Comparison of ENCODE assay signal across 8 cellular contexts in genomic region chr12:108568653-108569154, GRCh38. TPM values are rescaled to one million over a fixed set of nuclear protein-coding genes. Genes with fewer than 3 reads are reported as not detected.
A peak's percentile ranks its signal among the peaks of the same experiment; 100 is the strongest.
DNase-seq lines count a peak whose midpoint lies in the region; ATAC-seq and TF ChIP-seq lines count a peak whose summit lies in the region.

No MANE protein-coding gene starts in this region.

- POLR2A ChIA-PET in GM10248 (lab: Yijun Ruan, JAX): interaction anchor here (0.8 to 2.4 kb wide), 3 partner anchors 49 to 66 kb away, joined by 3 to 12 read pairs (median 4); no protein-coding TSS in a partner anchor

- no peak overlapping the region for H3K27ac Mint-ChIP-seq in progenitor cell of endocrine pancreas

- DNase-seq in GM10248 (ENCODE audit: extremely low spot score): peak; percentile 78
- peak; percentile 83 for DNase-seq in NCI-H2107 (lab: John Stamatoyannopoulos, UW)
- peak; percentile 41 for DNase-seq in activated T-helper 9 cell treated with anti-CD3 and anti-CD28 coated beads, Interleukin-2, amount 50 U/mL, for 16 hours (ENCODE audit: low read depth)
- peak; percentile 16 to 42 for DNase-seq in stimulated activated CD4-positive, alpha-beta T cell treated with anti-CD3 and anti-CD28 coated beads, Interleukin-15, amount 100 ng/mL, for 1 hour (ENCODE audit: low read depth in 1 of 2, low spot score in 1 of 2)
- no peak for DNase-seq in progenitor cell of endocrine pancreas (ENCODE audit: low spot score, unreplicated experiment)
- DNase-seq in SIG-M5 (lab: John Stamatoyannopoulos, UW): no peak
- no peak for DNase-seq in hippocampal formation (lab: John Stamatoyannopoulos, UW)

- CTCF ChIA-PET in GM10248 (lab: Yijun Ruan, JAX): interaction anchor here (1.2 to 22.9 kb wide), 11 partner anchors 8 to 382 kb away, joined by 3 to 543 read pairs (median 6); no protein-coding TSS in a partner anchor

- ATAC-seq in GM21786 (IDR thresholded peaks at IDR 0.05; ENCODE audit: unreplicated experiment): peak; percentile 73

- no peaks in the 10 kb centered on the region for H3K9me3 Mint-ChIP-seq in progenitor cell of endocrine pancreas (ENCODE audit: low read depth)

- H3K36me3 Mint-ChIP-seq in progenitor cell of endocrine pancreas (ENCODE audit: insufficient read depth): peaks cover 12% of the 10 kb centered on the region

- TF ChIP-seq CTCF in GM10248 (IDR thresholded peaks at IDR 0.05; ENCODE audit: control extremely low read depth, extremely low read depth, low read depth, missing control alignments) (no peak), progenitor cell of endocrine pancreas (IDR thresholded peaks at IDR 0.05; ENCODE audit: unreplicated experiment) (no peak)

- H3K27me3 Mint-ChIP-seq in progenitor cell of endocrine pancreas: peaks cover 3% of the 10 kb centered on the region

- H3K4me3 Mint-ChIP-seq in progenitor cell of endocrine pancreas (ENCODE audit: low read depth): no peak overlapping the region

- no peaks in the 10 kb centered on the region for H3K4me1 Mint-ChIP-seq in progenitor cell of endocrine pancreas (ENCODE audit: low read depth)

RNA-seq across cellular contexts. Expression of gene ISCU, which starts 6.3 kb away (rescaled TPM):
- 57.4 and 69.7 TPM in 2 replicates for total RNA-seq in progenitor cell of endocrine pancreas

RNA-seq across cellular contexts. Expression of gene SART3, which starts 7.7 kb away (rescaled TPM):
- total RNA-seq in progenitor cell of endocrine pancreas: 74.5 and 87.6 TPM in 2 replicates

RNA-seq across cellular contexts. Expression of gene TMEM119, which starts 29.2 kb away (rescaled TPM):
- total RNA-seq in progenitor cell of endocrine pancreas: 0.24 TPM in 1 of 2 replicates, not detected in the other

RNA-seq across cellular contexts. Expression of gene FICD, which starts 53.6 kb away (rescaled TPM):
- total RNA-seq in progenitor cell of endocrine pancreas: 3.6 and 3.7 TPM in 2 replicates

Comparison
In these comparisons a context has a peak if more than half of its experiments do, and no peak if none do; other contexts are left out.
1. DNase-seq: peak in GM10248 (single experiment), NCI-H2107 (single experiment), activated T-helper 9 cell treated with anti-CD3 and anti-CD28 coated beads, Interleukin-2, amount 50 U/mL, for 16 hours (single experiment) and stimulated activated CD4-positive, alpha-beta T cell treated with anti-CD3 and anti-CD28 coated beads, Interleukin-15, amount 100 ng/mL, for 1 hour (2 of 2); none in progenitor cell of endocrine pancreas (single experiment), SIG-M5 (single experiment) and hippocampal formation (0 of 2).